ENCODE assay signal across 9 cellular contexts in genomic region chr15:63971427-63971805, GRCh38.
A peak's percentile ranks its signal among the peaks of the same experiment; 100 is the strongest.
DNase-seq lines count a peak whose midpoint lies in the region; ATAC-seq and TF ChIP-seq lines count a peak whose summit lies in the region.
"Had no signal": no experiment of that assay in that cellular context is flagged by ENCODE, and none has a peak within 500 bp of the region (broad histone marks: within the 10 kb centered on the region; RNA-seq: fewer than 3 reads in every experiment).

No MANE protein-coding gene starts in this region.

- TF ChIP-seq CTCF in progenitor cell of endocrine pancreas (IDR thresholded peaks at IDR 0.05; ENCODE audit: unreplicated experiment), result no peak
- no peak for TF ChIP-seq CTCF in omental fat pad (IDR thresholded peaks at IDR 0.05)

- H3K9me3 Mint-ChIP-seq in progenitor cell of endocrine pancreas (ENCODE audit: low read depth), result no peaks in the 10 kb centered on the region
- H3K9me3 Mint-ChIP-seq: memory B cell had no signal

- H3K27ac Mint-ChIP-seq in progenitor cell of endocrine pancreas, result peak overlapping the region; percentile 39
- H3K27ac Mint-ChIP-seq: memory B cell had no signal

- no peaks in the 10 kb centered on the region for H3K27me3 Mint-ChIP-seq in progenitor cell of endocrine pancreas
- H3K27me3 Mint-ChIP-seq: memory B cell had no signal

- ATAC-seq in GM18502 (IDR thresholded peaks at IDR 0.05; ENCODE audit: poor library complexity, unreplicated experiment), result peak; percentile 29
- ATAC-seq in HG03097 (IDR thresholded peaks at IDR 0.05; ENCODE audit: low FRiP score, unreplicated experiment), result peak; percentile 29
- no peak for ATAC-seq in omental fat pad (ENCODE audit: low FRiP score)

- peak; percentile 69 to 70 for DNase-seq in activated T-cell treated with anti-CD3 and anti-CD28 coated beads, Interleukin-2, amount 50 U/mL, for 48 hours
- no peak for DNase-seq in progenitor cell of endocrine pancreas (ENCODE audit: low spot score, unreplicated experiment)
- DNase-seq in HK-2 (ENCODE audit: unreplicated experiment), result no peak
- DNase-seq in hypothalamus (lab: John Stamatoyannopoulos, UW), result no peak
- no peak for DNase-seq in omental fat pad (ENCODE audit: low spot score)
- no peak for DNase-seq in NOMO-1 (lab: John Stamatoyannopoulos, UW; ENCODE audit: unreplicated experiment in 2 of 2)

- peaks cover 6% of the 10 kb centered on the region for H3K4me1 Mint-ChIP-seq in progenitor cell of endocrine pancreas (ENCODE audit: low read depth)

- H3K36me3 Mint-ChIP-seq in progenitor cell of endocrine pancreas (ENCODE audit: insufficient read depth), result no peaks in the 10 kb centered on the region

- no peak overlapping the region for H3K4me3 Mint-ChIP-seq in progenitor cell of endocrine pancreas (ENCODE audit: low read depth)
- H3K4me3 Mint-ChIP-seq: memory B cell had no signal

Comparison
In these comparisons a context has a peak if more than half of its experiments do, and no peak if none do; other contexts are left out.
1. DNase-seq: peak in activated T-cell treated with anti-CD3 and anti-CD28 coated beads, Interleukin-2, amount 50 U/mL, for 48 hours (2 of 2); none in progenitor cell of endocrine pancreas (single experiment), HK-2 (single experiment), hypothalamus (0 of 51), omental fat pad (single experiment) and NOMO-1 (0 of 2).